Comparison of ENCODE assay signal across 1 cellular context in genomic region chr4:140332734-140333133, GRCh38.
TF ChIP-seq lines count a peak whose summit lies in the region.

No MANE protein-coding gene starts in this region.

TF ChIP-seq in K562, 482 proteins besides CTCF, POLR2A, EP300 and RAD21:
- TF ChIP-seq KLF16 (IDR thresholded peaks at IDR 0.05) (no peak), FOS (IDR thresholded peaks at IDR 0.05; ENCODE audit: extremely low read depth, insufficient read length) (no peak), ZNF174 (CRISPR knock-in tag; IDR thresholded peaks at IDR 0.05) (no peak), XRCC5 (IDR thresholded peaks at IDR 0.05; ENCODE audit: low read depth, low read length) (no peak), RFX5 (IDR thresholded peaks at IDR 0.05; ENCODE audit: low read depth, low read length) (no peak), GTF2E2 (tag; IDR thresholded peaks at IDR 0.05) (no peak), CHD2 (IDR thresholded peaks at IDR 0.05; ENCODE audit: low read depth, low read length) (no peak), ZNF668 (CRISPR knock-in tag; IDR thresholded peaks at IDR 0.05) (no peak), ZNF740 (CRISPR knock-in tag; IDR thresholded peaks at IDR 0.05) (no peak), ZNF740 (tag; IDR thresholded peaks at IDR 0.05) (no peak), CEBPB (tag; IDR thresholded peaks at IDR 0.05) (no peak), ESRRB (CRISPR knock-in tag; IDR thresholded peaks at IDR 0.05; ENCODE audit: borderline replicate concordance) (no peak), ZNF311 (CRISPR knock-in tag; IDR thresholded peaks at IDR 0.05) (no peak), DMBX1 (CRISPR knock-in tag; IDR thresholded peaks at IDR 0.05; ENCODE audit: borderline replicate concordance) (no peak), ZBTB8A (IDR thresholded peaks at IDR 0.05; ENCODE audit: partially characterized antibody) (no peak), EHMT2 (IDR thresholded peaks at IDR 0.05) (no peak), ZNF318 (IDR thresholded peaks at IDR 0.05; ENCODE audit: borderline replicate concordance in 1 of 2, low read depth in 1 of 2) (no peak)
- TF ChIP-seq, protein P1, sequence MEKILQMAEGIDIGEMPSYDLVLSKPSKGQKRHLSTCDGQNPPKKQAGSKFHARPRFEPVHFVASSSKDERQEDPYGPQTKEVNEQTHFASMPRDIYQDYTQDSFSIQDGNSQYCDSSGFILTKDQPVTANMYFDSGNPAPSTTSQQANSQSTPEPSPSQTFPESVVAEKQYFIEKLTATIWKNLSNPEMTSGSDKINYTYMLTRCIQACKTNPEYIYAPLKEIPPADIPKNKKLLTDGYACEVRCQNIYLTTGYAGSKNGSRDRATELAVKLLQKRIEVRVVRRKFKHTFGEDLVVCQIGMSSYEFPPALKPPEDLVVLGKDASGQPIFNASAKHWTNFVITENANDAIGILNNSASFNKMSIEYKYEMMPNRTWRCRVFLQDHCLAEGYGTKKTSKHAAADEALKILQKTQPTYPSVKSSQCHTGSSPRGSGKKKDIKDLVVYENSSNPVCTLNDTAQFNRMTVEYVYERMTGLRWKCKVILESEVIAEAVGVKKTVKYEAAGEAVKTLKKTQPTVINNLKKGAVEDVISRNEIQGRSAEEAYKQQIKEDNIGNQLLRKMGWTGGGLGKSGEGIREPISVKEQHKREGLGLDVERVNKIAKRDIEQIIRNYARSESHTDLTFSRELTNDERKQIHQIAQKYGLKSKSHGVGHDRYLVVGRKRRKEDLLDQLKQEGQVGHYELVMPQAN (IDR thresholded peaks at IDR 0.05; ENCODE audit: borderline replicate concordance) = no peak
- TF ChIP-seq, protein P2, sequence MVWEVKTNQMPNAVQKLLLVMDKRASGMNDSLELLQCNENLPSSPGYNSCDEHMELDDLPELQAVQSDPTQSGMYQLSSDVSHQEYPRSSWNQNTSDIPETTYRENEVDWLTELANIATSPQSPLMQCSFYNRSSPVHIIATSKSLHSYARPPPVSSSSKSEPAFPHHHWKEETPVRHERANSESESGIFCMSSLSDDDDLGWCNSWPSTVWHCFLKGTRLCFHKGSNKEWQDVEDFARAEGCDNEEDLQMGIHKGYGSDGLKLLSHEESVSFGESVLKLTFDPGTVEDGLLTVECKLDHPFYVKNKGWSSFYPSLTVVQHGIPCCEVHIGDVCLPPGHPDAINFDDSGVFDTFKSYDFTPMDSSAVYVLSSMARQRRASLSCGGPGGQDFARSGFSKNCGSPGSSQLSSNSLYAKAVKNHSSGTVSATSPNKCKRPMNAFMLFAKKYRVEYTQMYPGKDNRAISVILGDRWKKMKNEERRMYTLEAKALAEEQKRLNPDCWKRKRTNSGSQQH (CRISPR knock-in tag; IDR thresholded peaks at IDR 0.05) = no peak
- TF ChIP-seq, protein P3, sequence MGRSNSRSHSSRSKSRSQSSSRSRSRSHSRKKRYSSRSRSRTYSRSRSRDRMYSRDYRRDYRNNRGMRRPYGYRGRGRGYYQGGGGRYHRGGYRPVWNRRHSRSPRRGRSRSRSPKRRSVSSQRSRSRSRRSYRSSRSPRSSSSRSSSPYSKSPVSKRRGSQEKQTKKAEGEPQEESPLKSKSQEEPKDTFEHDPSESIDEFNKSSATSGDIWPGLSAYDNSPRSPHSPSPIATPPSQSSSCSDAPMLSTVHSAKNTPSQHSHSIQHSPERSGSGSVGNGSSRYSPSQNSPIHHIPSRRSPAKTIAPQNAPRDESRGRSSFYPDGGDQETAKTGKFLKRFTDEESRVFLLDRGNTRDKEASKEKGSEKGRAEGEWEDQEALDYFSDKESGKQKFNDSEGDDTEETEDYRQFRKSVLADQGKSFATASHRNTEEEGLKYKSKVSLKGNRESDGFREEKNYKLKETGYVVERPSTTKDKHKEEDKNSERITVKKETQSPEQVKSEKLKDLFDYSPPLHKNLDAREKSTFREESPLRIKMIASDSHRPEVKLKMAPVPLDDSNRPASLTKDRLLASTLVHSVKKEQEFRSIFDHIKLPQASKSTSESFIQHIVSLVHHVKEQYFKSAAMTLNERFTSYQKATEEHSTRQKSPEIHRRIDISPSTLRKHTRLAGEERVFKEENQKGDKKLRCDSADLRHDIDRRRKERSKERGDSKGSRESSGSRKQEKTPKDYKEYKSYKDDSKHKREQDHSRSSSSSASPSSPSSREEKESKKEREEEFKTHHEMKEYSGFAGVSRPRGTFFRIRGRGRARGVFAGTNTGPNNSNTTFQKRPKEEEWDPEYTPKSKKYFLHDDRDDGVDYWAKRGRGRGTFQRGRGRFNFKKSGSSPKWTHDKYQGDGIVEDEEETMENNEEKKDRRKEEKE (IDR thresholded peaks at IDR 0.05; ENCODE audit: borderline replicate concordance in 1 of 2, control insufficient read depth in 1 of 2, low read depth in 2 of 2, low read length in 1 of 2) = no peak
TF ChIP-seq in K562: peak in this region for 0.
